In genomic region chr12:26563555-26563954, GRCh38 we compare ENCODE assay signal across 22 cellular contexts.
A peak's percentile ranks its signal among the peaks of the same experiment; 100 is the strongest.
DNase-seq lines count a peak whose midpoint lies in the region; FAIRE-seq and TF ChIP-seq lines count a peak whose summit lies in the region.
"Had no signal": no experiment of that assay in that cellular context is flagged by ENCODE, and none has a peak within 500 bp of the region (broad histone marks: within the 10 kb centered on the region; RNA-seq: fewer than 3 reads in every experiment).

No MANE protein-coding gene starts in this region.

- POLR2A ChIA-PET in endothelial cell of umbilical vein (lab: Charles Lee): no interaction called here

- no peaks in the 10 kb centered on the region for H3K9me3 ChIP-seq in SJSA1 (replicated peaks)
- H3K9me3 ChIP-seq in endothelial cell of umbilical vein (replicated peaks; ENCODE audit: control insufficient read depth, insufficient read depth, low read length): no peaks in the 10 kb centered on the region
- H3K9me3 ChIP-seq: BE2C, BLaER1 had no signal

- H4K20me1 ChIP-seq in endothelial cell of umbilical vein (replicated peaks; ENCODE audit: control insufficient read depth, extremely low read depth, insufficient read depth, low read length): no peaks in the 10 kb centered on the region
- H4K20me1 ChIP-seq: BLaER1 had no signal

- H3K36me3 ChIP-seq in SJSA1: peaks cover 31% of the 10 kb centered on the region
- H3K36me3 ChIP-seq in endothelial cell of umbilical vein (ENCODE audit: control insufficient read depth in 2 of 2, extremely low read depth in 1 of 2, insufficient read depth in 2 of 2, low read length in 2 of 2): peaks cover 0 to 3% of the 10 kb centered on the region in 2 experiments
- H3K36me3 ChIP-seq: BE2C, BLaER1 had no signal

- no peak for TF ChIP-seq POLR2A in endothelial cell of umbilical vein (IDR thresholded peaks at IDR 0.05; ENCODE audit: low read depth, low read length)

- H3K9ac ChIP-seq in endothelial cell of umbilical vein (replicated peaks; ENCODE audit: extremely low read depth, insufficient read depth, low read length): no peak overlapping the region
- H3K9ac ChIP-seq: BLaER1 had no signal

- FAIRE-seq in endothelial cell of umbilical vein (lab: Jason Lieb, UNC): no peak
- FAIRE-seq: A204.1, D721Med, G401.6, GM12891, GM19239 had no signal

- no peak for TF ChIP-seq CTCF in endothelial cell of umbilical vein (IDR thresholded peaks at IDR 0.05; ENCODE audit: extremely low read depth in 1 of 2, insufficient read depth in 1 of 2, low read depth in 1 of 2, low read length in 2 of 2)

- H3K79me2 ChIP-seq in endothelial cell of umbilical vein (ENCODE audit: control insufficient read depth, insufficient read depth, low read length): no peaks in the 10 kb centered on the region

- peak overlapping the region; percentile 61 for H3K27ac ChIP-seq in SJSA1
- H3K27ac ChIP-seq in endothelial cell of umbilical vein (ENCODE audit: insufficient read depth, low read depth, low read length): no peak overlapping the region
- H3K27ac ChIP-seq in caudate nucleus (ENCODE audit: low read depth, low read length): no peak overlapping the region
- H3K27ac ChIP-seq: BLaER1 had no signal

- no peaks in the 10 kb centered on the region for H3K9me1 ChIP-seq in endothelial cell of umbilical vein (replicated peaks; ENCODE audit: control insufficient read depth, extremely low read depth, insufficient read depth, low read length)

- BruUV-seq in endothelial cell of umbilical vein (replicated peaks; lab: Mats Ljungman, UMichigan): no TSS peak

- H3K27me3 ChIP-seq in SJSA1 (replicated peaks) (no peaks in the 10 kb centered on the region), endothelial cell of umbilical vein (ENCODE audit: control insufficient read depth in 2 of 2, insufficient read depth in 2 of 2, low read length in 2 of 2) (no peaks in the 10 kb centered on the region)
- H3K27me3 ChIP-seq: BE2C, BLaER1 had no signal

- H3K4me3 ChIP-seq in SJSA1 (no peak overlapping the region), endothelial cell of umbilical vein (replicated peaks in 1 of 3; ENCODE audit: insufficient read depth in 1 of 3, low read depth in 1 of 3, low read length in 3 of 3) (no peak overlapping the region)
- H3K4me3 ChIP-seq: BLaER1 had no signal

- no peak for DNase-seq in SJSA1 (ENCODE audit: low read depth in 1 of 2, low spot score in 2 of 2)
- DNase-seq in dermis blood vessel endothelial cell: peak; percentile 80
- peak; percentile 77 for DNase-seq in endothelial cell of umbilical vein (ENCODE audit: low read depth, low spot score)
- DNase-seq in CD1c-positive myeloid dendritic cell (ENCODE audit: extremely low spot score): no peak
- DNase-seq in NCI-H146 treated with DMSO at 0.1 percent for 48 hours (lab: John Stamatoyannopoulos, UW; ENCODE audit: unreplicated experiment): no peak
- no peak for DNase-seq in caudate nucleus (lab: John Stamatoyannopoulos, UW)
- DNase-seq: 8988T; ACHN; BE2C; C1 segment of cervical spinal cord; Caco-2; Calu3; CD4-positive, alpha-beta T cell; CD8-positive, alpha-beta T cell; DMS79 treated with DMSO at 0.1 percent for 48 hours; GF-D8 had no signal

- no peak overlapping the region for H3K4me2 ChIP-seq in endothelial cell of umbilical vein (ENCODE audit: insufficient read depth, low read length)
- H3K4me2 ChIP-seq: BLaER1 had no signal

- CTCF ChIA-PET in endothelial cell of umbilical vein (lab: Charles Lee): no interaction called here

- intact Hi-C loops in endothelial cell of umbilical vein (cut with micrococcal nuclease): no loop called here

- H2AFZ ChIP-seq in endothelial cell of umbilical vein (ENCODE audit: low read depth, low read length): no peak overlapping the region

- H3K4me1 ChIP-seq in SJSA1 (replicated peaks): peaks cover 20% of the 10 kb centered on the region
- H3K4me1 ChIP-seq in endothelial cell of umbilical vein (ENCODE audit: control insufficient read depth, extremely low read depth, insufficient read depth, low read length): peaks cover 3% of the 10 kb centered on the region
- H3K4me1 ChIP-seq: BE2C, BLaER1, Caco-2 had no signal

- dilution Hi-C loops in endothelial cell of umbilical vein (cut with MboI; ENCODE audit: extremely low pct_ligation_motif_present, low sequenced_read_pairs): no loop called here

TF ChIP-seq in endothelial cell of umbilical vein, 7 proteins besides CTCF, POLR2A, EP300 and RAD21:
- TF ChIP-seq GATA2 (IDR thresholded peaks at IDR 0.05; ENCODE audit: insufficient read depth, insufficient read length, low read depth, low read length) (no peak), MYC (IDR thresholded peaks at IDR 0.05; ENCODE audit: low read depth, low read length) (no peak), POLR2AphosphoS5 (IDR thresholded peaks at IDR 0.05; ENCODE audit: insufficient read depth, low read depth, low read length) (no peak), EZH2 (IDR thresholded peaks at IDR 0.05; ENCODE audit: borderline replicate concordance, low read depth, low read length, severe bottlenecking) (no peak), JUN (IDR thresholded peaks at IDR 0.05; ENCODE audit: borderline replicate concordance, insufficient read depth, insufficient read length, low read depth) (no peak)
TF ChIP-seq in endothelial cell of umbilical vein: peak in this region for 0.

Comparison
In these comparisons a context has a peak if more than half of its experiments do, and no peak if none do; other contexts are left out.
1. DNase-seq: peak in dermis blood vessel endothelial cell (single experiment) and endothelial cell of umbilical vein (single experiment); none in SJSA1 (0 of 2), CD1c-positive myeloid dendritic cell (single experiment), NCI-H146 treated with DMSO at 0.1 percent for 48 hours (single experiment) and caudate nucleus (0 of 61).